Comparison of ENCODE assay signal across 15 cellular contexts in the genomic region with DNA sequence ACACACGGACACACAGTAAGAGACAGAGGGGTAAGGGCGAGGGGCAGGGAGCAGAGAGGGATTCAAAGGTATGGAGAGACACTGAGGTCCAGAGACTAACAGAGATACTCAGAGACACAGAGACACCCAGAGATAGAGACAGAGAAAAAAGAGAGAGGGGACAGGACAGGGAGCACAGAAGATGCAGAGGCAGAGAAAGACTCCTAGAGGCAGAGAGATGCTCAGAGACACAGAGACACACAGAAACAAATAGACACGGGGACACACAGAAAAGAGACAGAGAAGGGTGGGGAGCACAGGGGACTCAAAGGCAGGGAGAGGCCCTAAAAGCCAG. TPM values are rescaled to one million over a fixed set of nuclear protein-coding genes. Genes with fewer than 3 reads are reported as not detected.
DNase-seq lines count a peak whose midpoint lies in the region; ATAC-seq, FAIRE-seq and TF ChIP-seq lines count a peak whose summit lies in the region.
"Had no signal": no experiment of that assay in that cellular context is flagged by ENCODE, and none has a peak within 500 bp of the region (broad histone marks: within the 10 kb centered on the region; RNA-seq: fewer than 3 reads in every experiment).

No MANE protein-coding gene starts in this region.

- peak overlapping the region; percentile 81 for H3K4me2 ChIP-seq in DOHH2 (ENCODE audit: low read length)
- peak overlapping the region; percentile 74 for H3K4me2 ChIP-seq in OCI-LY3 (ENCODE audit: low read length)
- H3K4me2 ChIP-seq in H1 (ENCODE audit: insufficient read depth in 1 of 2, low read depth in 2 of 2, low read length in 2 of 2): peak overlapping the region; percentile 66 to 95
- H3K4me2 ChIP-seq in osteoblast (ENCODE audit: insufficient read depth, low read length): peak overlapping the region; percentile 45

- H3K4me1 ChIP-seq in DOHH2 (ENCODE audit: control insufficient read depth, low read length) (peaks cover 47% of the 10 kb centered on the region), OCI-LY3 (ENCODE audit: low read length) (peaks cover 15% of the 10 kb centered on the region), H1 (replicated peaks in 1 of 4; ENCODE audit: control insufficient read depth in 3 of 4, insufficient read depth in 4 of 4, low read length in 3 of 4) (peaks cover 0 to 10% (median 7%) of the 10 kb centered on the region in 4 experiments; a peak in 5 of 7 replicates), osteoblast (ENCODE audit: insufficient read depth, low read length) (peaks cover 6% of the 10 kb centered on the region)

- H3K27me3 ChIP-seq in DOHH2 (ENCODE audit: control insufficient read depth, low read length) (peaks cover 45% of the 10 kb centered on the region), OCI-LY3 (ENCODE audit: low read depth, low read length) (peaks cover 51% of the 10 kb centered on the region), H1 (replicated peaks in 1 of 4; ENCODE audit: control insufficient read depth in 3 of 4, extremely low read depth in 1 of 4, insufficient read depth in 3 of 4, low read length in 3 of 4) (peaks cover 40 to 72% (median 64%) of the 10 kb centered on the region in 4 experiments), osteoblast (ENCODE audit: insufficient read depth, low read length) (peaks cover 69% of the 10 kb centered on the region)

- H3K9me3 ChIP-seq in DOHH2 (ENCODE audit: control insufficient read depth, insufficient read depth, low read length): no peaks in the 10 kb centered on the region
- no peaks in the 10 kb centered on the region for H3K9me3 ChIP-seq in OCI-LY3 (ENCODE audit: insufficient read depth, low read length)
- no peaks in the 10 kb centered on the region for H3K9me3 ChIP-seq in H1 (ENCODE audit: insufficient read depth in 2 of 2, low read depth in 1 of 2, low read length in 1 of 2)
- H3K9me3 ChIP-seq in osteoblast (ENCODE audit: low read depth, low read length): no peaks in the 10 kb centered on the region
- H3K9me3 ChIP-seq: breast epithelium, gastroesophageal sphincter, lower lobe of right lung, mucosa of descending colon, thyroid gland had no signal

- H4K20me1 ChIP-seq in DOHH2 (ENCODE audit: control insufficient read depth, insufficient read depth, low read depth, low read length) (no peaks in the 10 kb centered on the region), OCI-LY3 (ENCODE audit: insufficient read depth, low read length) (no peaks in the 10 kb centered on the region), H1 (replicated peaks in 1 of 2; ENCODE audit: control insufficient read depth in 1 of 2, insufficient read depth in 2 of 2, low read length in 2 of 2) (peaks cover 7 to 8% of the 10 kb centered on the region in 2 experiments), osteoblast (ENCODE audit: insufficient read depth, low read length) (no peaks in the 10 kb centered on the region)

- no peak overlapping the region for H2BK120ac ChIP-seq in H1 (replicated peaks; ENCODE audit: low read depth, low read length)

- no peak for FAIRE-seq in H1 (lab: Jason Lieb, UNC)
- FAIRE-seq: kidney had no signal

- CTCF ChIA-PET in H1 (lab: Charles Lee; ENCODE audit: partially characterized antibody): interaction anchor here (0.6 to 3.2 kb wide), 3 partner anchors 9 to 42 kb away, joined by 3 to 23 read pairs (median 3); no protein-coding TSS in a partner anchor

- POLR2A ChIA-PET in H1 (lab: Charles Lee; ENCODE audit: partially characterized antibody): no interaction called here

- no peak overlapping the region for H3K27ac ChIP-seq in DOHH2 (ENCODE audit: low read depth, low read length)
- H3K27ac ChIP-seq in OCI-LY3 (ENCODE audit: low read length): no peak overlapping the region
- no peak overlapping the region for H3K27ac ChIP-seq in H1 (ENCODE audit: low read depth, low read length)
- H3K27ac ChIP-seq in osteoblast (ENCODE audit: low read depth, low read length): no peak overlapping the region
- H3K27ac ChIP-seq: breast epithelium, coronary artery, lower lobe of right lung, thyroid gland had no signal

- peaks cover 10% of the 10 kb centered on the region for H3F3A ChIP-seq in DOHH2 (ENCODE audit: control insufficient read depth, insufficient read depth)

- no peak overlapping the region for H4K8ac ChIP-seq in H1 (ENCODE audit: extremely low read depth, insufficient read depth, low read length)

- H3K79me1 ChIP-seq in H1 (ENCODE audit: low read depth, low read length): no peaks in the 10 kb centered on the region

- H3K23me2 ChIP-seq in H1 (ENCODE audit: low read depth, low read length): peaks cover 6% of the 10 kb centered on the region; the same call in 1 of the 2 replicates

- H2BK5ac ChIP-seq in H1 (ENCODE audit: low read depth, low read length): no peak overlapping the region

- TF ChIP-seq EP300 in H1 (IDR thresholded peaks at IDR 0.05; ENCODE audit: borderline replicate concordance in 1 of 2, low read depth in 2 of 2, low read length in 2 of 2): no peak

- H3K14ac ChIP-seq in H1 (ENCODE audit: insufficient read length): no peak overlapping the region

- H2BK12ac ChIP-seq in H1 (ENCODE audit: low read depth, low read length): no peak overlapping the region

- H3K9ac ChIP-seq in OCI-LY3 (ENCODE audit: low read length): peak overlapping the region; percentile 21; the same call in 1 of the 2 replicates
- H3K9ac ChIP-seq in H1 (replicated peaks in 1 of 4; ENCODE audit: extremely low read depth in 1 of 4, low read depth in 3 of 4, low read length in 3 of 4): no peak overlapping the region

- no peak overlapping the region for H3K18ac ChIP-seq in H1 (ENCODE audit: extremely low read depth, low read length)

- H3K23ac ChIP-seq in H1 (ENCODE audit: insufficient read length): no peak overlapping the region

- H3K79me2 ChIP-seq in DOHH2 (ENCODE audit: control insufficient read depth, low read length) (no peaks in the 10 kb centered on the region), OCI-LY3 (ENCODE audit: low read length) (no peaks in the 10 kb centered on the region), H1 (ENCODE audit: control insufficient read depth in 1 of 2, insufficient read depth in 2 of 2, low read length in 2 of 2) (no peaks in the 10 kb centered on the region), osteoblast (ENCODE audit: insufficient read depth, low read length) (no peaks in the 10 kb centered on the region)

- ATAC-seq in HG03175 (IDR thresholded peaks at IDR 0.05; ENCODE audit: unreplicated experiment): no peak

- TF ChIP-seq POLR2A in H1 (IDR thresholded peaks at IDR 0.05; ENCODE audit: control extremely low read depth in 1 of 2, low read depth in 2 of 2, low read length in 2 of 2): no peak

- H2BK20ac ChIP-seq in H1 (ENCODE audit: low read length): no peak overlapping the region

- no peaks in the 10 kb centered on the region for H3K36me3 ChIP-seq in DOHH2 (ENCODE audit: control insufficient read depth, low read length)
- no peaks in the 10 kb centered on the region for H3K36me3 ChIP-seq in OCI-LY3 (replicated peaks; ENCODE audit: low read depth, low read length)
- H3K36me3 ChIP-seq in H1 (ENCODE audit: control insufficient read depth in 2 of 4, insufficient read depth in 4 of 4, low read length in 3 of 4): no peaks in the 10 kb centered on the region
- H3K36me3 ChIP-seq in osteoblast (ENCODE audit: insufficient read depth, low read length): no peaks in the 10 kb centered on the region
- H3K36me3 ChIP-seq: breast epithelium, gastroesophageal sphincter, lower lobe of right lung, thyroid gland had no signal

- peak overlapping the region; percentile 71 for H3K4me3 ChIP-seq in DOHH2 (ENCODE audit: low read length)
- H3K4me3 ChIP-seq in OCI-LY3 (ENCODE audit: low read length): peak overlapping the region; percentile 73
- H3K4me3 ChIP-seq in H1 (ENCODE audit: extremely low read depth in 1 of 4, insufficient read depth in 2 of 4, low read depth in 3 of 4, low read length in 4 of 4): peak overlapping the region in 3 of 4 experiments; percentile 10 to 79 (median 28); a peak in 3 of 8 replicates
- no peak overlapping the region for H3K4me3 ChIP-seq in osteoblast (ENCODE audit: insufficient read depth, low read length)
- H3K4me3 ChIP-seq: mucosa of descending colon, thyroid gland had no signal

- TF ChIP-seq CTCF in DOHH2 (IDR thresholded peaks at IDR 0.05; ENCODE audit: low read depth, low read length, poor library complexity, severe bottlenecking) (no peak), OCI-LY3 (IDR thresholded peaks at IDR 0.05; ENCODE audit: low read depth, low read length) (no peak), H1 (IDR thresholded peaks at IDR 0.05; ENCODE audit: control extremely low read depth in 1 of 3, insufficient read depth in 1 of 3, low read depth in 1 of 3, low read length in 3 of 3) (no peak), osteoblast (IDR thresholded peaks at IDR 0.05; ENCODE audit: extremely low read depth, low read depth, low read length) (no peak)

- H3K9me2 ChIP-seq in DOHH2 (replicated peaks; ENCODE audit: control insufficient read depth, low read length): no peaks in the 10 kb centered on the region

- H4K5ac ChIP-seq in H1 (ENCODE audit: insufficient read length, low read depth, low read length): no peak overlapping the region

- DNase-seq in H1 (ENCODE audit: low read depth in 1 of 2, low spot score in 2 of 2) (no peak), osteoblast (ENCODE audit: insufficient read length, low spot score, missing footprints) (no peak), NCI-H2107 treated with DMSO at 0.1 percent for 48 hours (lab: John Stamatoyannopoulos, UW; ENCODE audit: unreplicated experiment) (no peak)
- DNase-seq in activated CD4-positive, CD25-positive, alpha-beta regulatory T cell treated with anti-CD3 and anti-CD28 coated beads, Interleukin-2, amount 50 U/mL, for 72 hours: no peak
- DNase-seq: NCI-H1048 had no signal

- H4K91ac ChIP-seq in H1 (replicated peaks; ENCODE audit: insufficient read length, low read length): no peak overlapping the region

- TF ChIP-seq RAD21 in H1 (IDR thresholded peaks at IDR 0.05 in 1 of 2, conservative IDR thresholded peaks at IDR 0.05 in 1 of 2; ENCODE audit: low read depth in 2 of 2, low read length in 2 of 2): no peak

- H2AK5ac ChIP-seq in H1 (ENCODE audit: low read depth, low read length): no peak overlapping the region; the same call in 1 of the 2 replicates

- H2AFZ ChIP-seq in OCI-LY3 (ENCODE audit: low read depth, low read length) (no peak overlapping the region), H1 (ENCODE audit: low read length) (no peak overlapping the region), osteoblast (ENCODE audit: low read length) (no peak overlapping the region)

- 36% methylated on average over 3 of the region's 3 CpGs; no CpG with 5 or more reads in 1 of the 2 experiments for WGBS in H1 (ENCODE audit: extremely low coverage in 1 of 2, insufficient coverage in 1 of 2, insufficient read length in 1 of 2, insufficient replicate concordance in 2 of 2, low coverage in 1 of 2, low lambda C conversion rate in 2 of 2, missing lambda C conversion rate in 1 of 2), 2 experiments

- H3K4ac ChIP-seq in H1 (replicated peaks; ENCODE audit: insufficient read length, low read depth, low read length): no peak overlapping the region

- H2BK15ac ChIP-seq in H1 (ENCODE audit: low read length): no peak overlapping the region

- no peak overlapping the region for H3K56ac ChIP-seq in H1 (replicated peaks; ENCODE audit: insufficient read length, low read depth, low read length)

RNA-seq across cellular contexts. Expression of a gene that starts 39.8 kb away (rescaled TPM):
- total RNA-seq in H1 (2021; fragmentation: NEBNext Ultra II Directional; extraction: Animal tissue kit (Norgen Biotek cat#: 25700)): 32.6 and 37.8 TPM in 2 replicates
- 65.0 and 74.3 TPM in 2 replicates for polyA plus RNA-seq in H1 (2011; rRNA removed)
- polyA plus RNA-seq in H1 (2011; cell fraction: cytosol; rRNA removed): 64.5 TPM
- 52.0 TPM for polyA plus RNA-seq in H1 (2011; cell fraction: nucleus; rRNA removed)
- polyA plus RNA-seq in H1 (2012, experiment 1 of 2): 29.1 to 44.2 TPM (median 37.3 TPM) in 4 replicates
- polyA plus RNA-seq in H1 (2012, experiment 2 of 2): 36.5 TPM
- polyA plus RNA-seq in H1 (2013, experiment 1 of 2): 20.7 TPM
- 22.1 TPM for polyA plus RNA-seq in H1 (2013, experiment 2 of 2)
- 22.7 and 27.2 TPM in 2 replicates for polyA minus RNA-seq in H1 (2011; rRNA and poly(A)+ RNA removed)
- polyA minus RNA-seq in H1 (2011; cell fraction: cytosol; rRNA and poly(A)+ RNA removed): 19.7 TPM
- polyA minus RNA-seq in H1 (2011; cell fraction: nucleus; rRNA and poly(A)+ RNA removed): 20.2 TPM
- total RNA-seq in osteoblast: 19.9 and 26.2 TPM in 2 replicates

RNA-seq across cellular contexts. Expression of a gene that starts 42.5 kb away (rescaled TPM):
- 13.5 and 14.1 TPM in 2 replicates for total RNA-seq in H1 (2021; fragmentation: NEBNext Ultra II Directional; extraction: Animal tissue kit (Norgen Biotek cat#: 25700))
- polyA plus RNA-seq in H1 (2011; rRNA removed): 8.4 and 10.0 TPM in 2 replicates
- polyA plus RNA-seq in H1 (2011; cell fraction: cytosol; rRNA removed): 5.9 TPM
- 8.1 TPM for polyA plus RNA-seq in H1 (2011; cell fraction: nucleus; rRNA removed)
- polyA plus RNA-seq in H1 (2012, experiment 1 of 2): 8.9 to 13.4 TPM (median 11.7 TPM) in 4 replicates
- polyA plus RNA-seq in H1 (2012, experiment 2 of 2): 12.1 TPM
- 5.9 TPM for polyA plus RNA-seq in H1 (2013, experiment 1 of 2)
- 5.6 TPM for polyA plus RNA-seq in H1 (2013, experiment 2 of 2)
- 17.3 and 18.5 TPM in 2 replicates for polyA minus RNA-seq in H1 (2011; rRNA and poly(A)+ RNA removed)
- 9.7 TPM for polyA minus RNA-seq in H1 (2011; cell fraction: cytosol; rRNA and poly(A)+ RNA removed)
- 13.3 TPM for polyA minus RNA-seq in H1 (2011; cell fraction: nucleus; rRNA and poly(A)+ RNA removed)
- total RNA-seq in osteoblast: 11.5 and 11.9 TPM in 2 replicates

RNA-seq across cellular contexts. Expression of a gene that starts 45.4 kb away (rescaled TPM):
- 6.1 and 7.2 TPM in 2 replicates for total RNA-seq in H1 (2021; fragmentation: NEBNext Ultra II Directional; extraction: Animal tissue kit (Norgen Biotek cat#: 25700))
- polyA plus RNA-seq in H1 (2011; rRNA removed): 5.0 and 7.3 TPM in 2 replicates
- 4.2 TPM for polyA plus RNA-seq in H1 (2011; cell fraction: cytosol; rRNA removed)
- polyA plus RNA-seq in H1 (2011; cell fraction: nucleus; rRNA removed): 22.7 TPM
- polyA plus RNA-seq in H1 (2012, experiment 1 of 2): 6.2 to 8.0 TPM (median 7.3 TPM) in 4 replicates
- 2.7 TPM for polyA plus RNA-seq in H1 (2012, experiment 2 of 2)
- 14.6 TPM for polyA plus RNA-seq in H1 (2013, experiment 1 of 2)
- 10.8 TPM for polyA plus RNA-seq in H1 (2013, experiment 2 of 2)
- polyA minus RNA-seq in H1 (2011; rRNA and poly(A)+ RNA removed): 1.3 and 2.0 TPM in 2 replicates
- 1.3 TPM for polyA minus RNA-seq in H1 (2011; cell fraction: cytosol; rRNA and poly(A)+ RNA removed)
- polyA minus RNA-seq in H1 (2011; cell fraction: nucleus; rRNA and poly(A)+ RNA removed): 5.9 TPM
- total RNA-seq in osteoblast: under 0.01 and 0.88 TPM in 2 replicates
